1 cellular context compared by ENCODE assay signal in the genomic region with DNA sequence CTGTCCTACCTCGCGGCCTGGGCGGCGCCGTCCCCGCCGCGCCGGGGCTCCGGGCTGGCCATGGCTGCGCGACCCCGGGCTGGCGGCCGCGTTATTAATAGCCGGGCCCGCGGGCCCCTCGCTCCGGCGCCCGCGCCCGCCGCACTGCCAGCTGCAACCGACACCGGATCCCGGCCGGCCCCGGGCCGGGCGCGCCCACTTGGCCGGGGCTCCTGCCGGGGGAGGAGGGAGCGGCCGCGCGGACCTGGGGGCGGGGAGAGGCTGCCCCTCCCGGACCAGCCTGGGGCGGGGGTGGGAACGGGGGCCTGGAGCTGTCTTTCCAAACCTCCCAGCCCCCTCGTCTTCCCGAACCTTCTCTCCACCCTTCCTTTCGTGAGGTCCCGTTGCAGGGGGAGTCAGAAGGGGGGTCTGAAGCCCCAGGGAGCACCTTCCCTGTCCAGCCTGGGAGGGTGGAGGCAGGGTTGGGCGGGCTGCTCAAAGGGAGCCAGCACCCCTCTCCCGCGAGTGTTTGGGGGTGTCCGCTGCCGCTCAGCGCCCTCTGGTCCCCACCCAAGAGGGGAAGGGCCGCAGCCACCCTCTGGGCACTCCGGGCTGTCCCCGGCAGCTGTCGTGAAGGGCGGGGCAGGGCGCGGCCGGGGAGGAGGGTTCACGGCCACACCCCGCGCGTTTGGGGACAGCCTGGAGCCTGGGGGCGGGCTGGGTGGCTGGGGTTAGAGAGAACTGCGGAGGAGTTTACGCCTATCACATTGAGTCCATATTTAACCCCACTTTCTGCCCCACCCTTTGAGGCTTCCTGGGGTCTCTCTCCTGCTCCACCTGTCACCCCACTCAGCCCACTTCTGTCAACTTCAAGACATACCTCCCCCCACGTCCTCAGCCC.
TF ChIP-seq lines count a peak whose summit lies in the region.

Gene SYNC (minus strand): TSS at position 172 of the 880 bp plus-strand sequence. CDS start 110 bp downstream, at position 62.

TF ChIP-seq in K562, 482 proteins besides CTCF, POLR2A, EP300 and RAD21 (continued from another document and continues in another):
- TF ChIP-seq ZNF23 (CRISPR knock-in tag; IDR thresholded peaks at IDR 0.05) = no peak
- TF ChIP-seq, protein P1, sequence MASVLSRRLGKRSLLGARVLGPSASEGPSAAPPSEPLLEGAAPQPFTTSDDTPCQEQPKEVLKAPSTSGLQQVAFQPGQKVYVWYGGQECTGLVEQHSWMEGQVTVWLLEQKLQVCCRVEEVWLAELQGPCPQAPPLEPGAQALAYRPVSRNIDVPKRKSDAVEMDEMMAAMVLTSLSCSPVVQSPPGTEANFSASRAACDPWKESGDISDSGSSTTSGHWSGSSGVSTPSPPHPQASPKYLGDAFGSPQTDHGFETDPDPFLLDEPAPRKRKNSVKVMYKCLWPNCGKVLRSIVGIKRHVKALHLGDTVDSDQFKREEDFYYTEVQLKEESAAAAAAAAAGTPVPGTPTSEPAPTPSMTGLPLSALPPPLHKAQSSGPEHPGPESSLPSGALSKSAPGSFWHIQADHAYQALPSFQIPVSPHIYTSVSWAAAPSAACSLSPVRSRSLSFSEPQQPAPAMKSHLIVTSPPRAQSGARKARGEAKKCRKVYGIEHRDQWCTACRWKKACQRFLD (CRISPR knock-in tag; IDR thresholded peaks at IDR 0.05) = no peak
- TF ChIP-seq, protein P2, sequence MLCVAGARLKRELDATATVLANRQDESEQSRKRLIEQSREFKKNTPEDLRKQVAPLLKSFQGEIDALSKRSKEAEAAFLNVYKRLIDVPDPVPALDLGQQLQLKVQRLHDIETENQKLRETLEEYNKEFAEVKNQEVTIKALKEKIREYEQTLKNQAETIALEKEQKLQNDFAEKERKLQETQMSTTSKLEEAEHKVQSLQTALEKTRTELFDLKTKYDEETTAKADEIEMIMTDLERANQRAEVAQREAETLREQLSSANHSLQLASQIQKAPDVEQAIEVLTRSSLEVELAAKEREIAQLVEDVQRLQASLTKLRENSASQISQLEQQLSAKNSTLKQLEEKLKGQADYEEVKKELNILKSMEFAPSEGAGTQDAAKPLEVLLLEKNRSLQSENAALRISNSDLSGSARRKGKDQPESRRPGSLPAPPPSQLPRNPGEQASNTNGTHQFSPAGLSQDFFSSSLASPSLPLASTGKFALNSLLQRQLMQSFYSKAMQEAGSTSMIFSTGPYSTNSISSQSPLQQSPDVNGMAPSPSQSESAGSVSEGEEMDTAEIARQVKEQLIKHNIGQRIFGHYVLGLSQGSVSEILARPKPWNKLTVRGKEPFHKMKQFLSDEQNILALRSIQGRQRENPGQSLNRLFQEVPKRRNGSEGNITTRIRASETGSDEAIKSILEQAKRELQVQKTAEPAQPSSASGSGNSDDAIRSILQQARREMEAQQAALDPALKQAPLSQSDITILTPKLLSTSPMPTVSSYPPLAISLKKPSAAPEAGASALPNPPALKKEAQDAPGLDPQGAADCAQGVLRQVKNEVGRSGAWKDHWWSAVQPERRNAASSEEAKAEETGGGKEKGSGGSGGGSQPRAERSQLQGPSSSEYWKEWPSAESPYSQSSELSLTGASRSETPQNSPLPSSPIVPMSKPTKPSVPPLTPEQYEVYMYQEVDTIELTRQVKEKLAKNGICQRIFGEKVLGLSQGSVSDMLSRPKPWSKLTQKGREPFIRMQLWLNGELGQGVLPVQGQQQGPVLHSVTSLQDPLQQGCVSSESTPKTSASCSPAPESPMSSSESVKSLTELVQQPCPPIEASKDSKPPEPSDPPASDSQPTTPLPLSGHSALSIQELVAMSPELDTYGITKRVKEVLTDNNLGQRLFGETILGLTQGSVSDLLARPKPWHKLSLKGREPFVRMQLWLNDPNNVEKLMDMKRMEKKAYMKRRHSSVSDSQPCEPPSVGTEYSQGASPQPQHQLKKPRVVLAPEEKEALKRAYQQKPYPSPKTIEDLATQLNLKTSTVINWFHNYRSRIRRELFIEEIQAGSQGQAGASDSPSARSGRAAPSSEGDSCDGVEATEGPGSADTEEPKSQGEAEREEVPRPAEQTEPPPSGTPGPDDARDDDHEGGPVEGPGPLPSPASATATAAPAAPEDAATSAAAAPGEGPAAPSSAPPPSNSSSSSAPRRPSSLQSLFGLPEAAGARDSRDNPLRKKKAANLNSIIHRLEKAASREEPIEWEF (CRISPR knock-in tag; IDR thresholded peaks at IDR 0.05) = no peak
- no peak for TF ChIP-seq BRF1 (IDR thresholded peaks at IDR 0.05; ENCODE audit: borderline replicate concordance, extremely low read depth, insufficient read length)
- peak; percentile 15; the same call in 1 of the 2 replicates for TF ChIP-seq SMARCA4 (IDR thresholded peaks at IDR 0.05)
- TF ChIP-seq SIRT6 (IDR thresholded peaks at IDR 0.05; ENCODE audit: low read depth, low read length) = no peak
- no peak for TF ChIP-seq AFF4 (CRISPR knock-in tag; IDR thresholded peaks at IDR 0.05)
- no peak for TF ChIP-seq MEF2D (tag; conservative IDR thresholded peaks at IDR 0.05; ENCODE audit: low read depth)
- TF ChIP-seq, protein P3, sequence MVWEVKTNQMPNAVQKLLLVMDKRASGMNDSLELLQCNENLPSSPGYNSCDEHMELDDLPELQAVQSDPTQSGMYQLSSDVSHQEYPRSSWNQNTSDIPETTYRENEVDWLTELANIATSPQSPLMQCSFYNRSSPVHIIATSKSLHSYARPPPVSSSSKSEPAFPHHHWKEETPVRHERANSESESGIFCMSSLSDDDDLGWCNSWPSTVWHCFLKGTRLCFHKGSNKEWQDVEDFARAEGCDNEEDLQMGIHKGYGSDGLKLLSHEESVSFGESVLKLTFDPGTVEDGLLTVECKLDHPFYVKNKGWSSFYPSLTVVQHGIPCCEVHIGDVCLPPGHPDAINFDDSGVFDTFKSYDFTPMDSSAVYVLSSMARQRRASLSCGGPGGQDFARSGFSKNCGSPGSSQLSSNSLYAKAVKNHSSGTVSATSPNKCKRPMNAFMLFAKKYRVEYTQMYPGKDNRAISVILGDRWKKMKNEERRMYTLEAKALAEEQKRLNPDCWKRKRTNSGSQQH (CRISPR knock-in tag; IDR thresholded peaks at IDR 0.05) = no peak
- TF ChIP-seq HDAC2 (IDR thresholded peaks at IDR 0.05) = 0 out of 2 replicates have a peak, but pooled peaks have one; percentile 39
- no peak for TF ChIP-seq HINFP (tag; conservative IDR thresholded peaks at IDR 0.05; ENCODE audit: low read depth)
- no peak for TF ChIP-seq GTF2F1 (IDR thresholded peaks at IDR 0.05; ENCODE audit: low read depth, low read length)
- TF ChIP-seq YY1 (IDR thresholded peaks at IDR 0.05; ENCODE audit: borderline replicate concordance in 1 of 3, control insufficient read depth in 1 of 3, extremely low read depth in 1 of 3, insufficient read depth in 3 of 3, insufficient read length in 1 of 3, insufficient replicate concordance in 2 of 3, low read depth in 1 of 3, low read length in 2 of 3) = peak in 1 of 3 experiments; percentile 12
- TF ChIP-seq NR3C1 (CRISPR knock-in tag; IDR thresholded peaks at IDR 0.05) = no peak
- no peak for TF ChIP-seq ZKSCAN3 (CRISPR knock-in tag; IDR thresholded peaks at IDR 0.05)
- no peak for TF ChIP-seq ZKSCAN1 (IDR thresholded peaks at IDR 0.05; ENCODE audit: low read depth, low read length)
- TF ChIP-seq ZSCAN32 (CRISPR knock-in tag; IDR thresholded peaks at IDR 0.05) = no peak
- no peak for TF ChIP-seq SNRNP70 (optimal IDR thresholded peaks at IDR 0.05; ENCODE audit: low read depth, low read length)
- TF ChIP-seq CCAR2 (IDR thresholded peaks at IDR 0.05; ENCODE audit: low read depth, low read length) = no peak
- no peak for TF ChIP-seq KAT8 (IDR thresholded peaks at IDR 0.05; ENCODE audit: low read depth)
- TF ChIP-seq ZFP30 (CRISPR knock-in tag; IDR thresholded peaks at IDR 0.05; ENCODE audit: borderline replicate concordance) = no peak
- no peak for TF ChIP-seq ZNF282 (CRISPR knock-in tag; IDR thresholded peaks at IDR 0.05)
- TF ChIP-seq MAFF (IDR thresholded peaks at IDR 0.05; ENCODE audit: low read length) = no peak
- no peak for TF ChIP-seq SPI1 (IDR thresholded peaks at IDR 0.05; ENCODE audit: borderline replicate concordance, low read depth, low read length)
- no peak for TF ChIP-seq ZNF695 (CRISPR knock-in tag; IDR thresholded peaks at IDR 0.05)
- TF ChIP-seq RB1 (IDR thresholded peaks at IDR 0.05; ENCODE audit: low read depth) = peak; percentile 52
- TF ChIP-seq NR2F6 (CRISPR knock-in tag; IDR thresholded peaks at IDR 0.05) = no peak
- TF ChIP-seq, protein P4, sequence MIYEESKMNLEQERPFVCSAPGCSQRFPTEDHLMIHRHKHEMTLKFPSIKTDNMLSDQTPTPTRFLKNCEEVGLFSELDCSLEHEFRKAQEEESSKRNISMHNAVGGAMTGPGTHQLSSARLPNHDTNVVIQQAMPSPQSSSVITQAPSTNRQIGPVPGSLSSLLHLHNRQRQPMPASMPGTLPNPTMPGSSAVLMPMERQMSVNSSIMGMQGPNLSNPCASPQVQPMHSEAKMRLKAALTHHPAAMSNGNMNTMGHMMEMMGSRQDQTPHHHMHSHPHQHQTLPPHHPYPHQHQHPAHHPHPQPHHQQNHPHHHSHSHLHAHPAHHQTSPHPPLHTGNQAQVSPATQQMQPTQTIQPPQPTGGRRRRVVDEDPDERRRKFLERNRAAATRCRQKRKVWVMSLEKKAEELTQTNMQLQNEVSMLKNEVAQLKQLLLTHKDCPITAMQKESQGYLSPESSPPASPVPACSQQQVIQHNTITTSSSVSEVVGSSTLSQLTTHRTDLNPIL (CRISPR knock-in tag; IDR thresholded peaks at IDR 0.05) = no peak
- TF ChIP-seq CHD2 (IDR thresholded peaks at IDR 0.05; ENCODE audit: low read depth, low read length) = no peak
- TF ChIP-seq, protein P5, sequence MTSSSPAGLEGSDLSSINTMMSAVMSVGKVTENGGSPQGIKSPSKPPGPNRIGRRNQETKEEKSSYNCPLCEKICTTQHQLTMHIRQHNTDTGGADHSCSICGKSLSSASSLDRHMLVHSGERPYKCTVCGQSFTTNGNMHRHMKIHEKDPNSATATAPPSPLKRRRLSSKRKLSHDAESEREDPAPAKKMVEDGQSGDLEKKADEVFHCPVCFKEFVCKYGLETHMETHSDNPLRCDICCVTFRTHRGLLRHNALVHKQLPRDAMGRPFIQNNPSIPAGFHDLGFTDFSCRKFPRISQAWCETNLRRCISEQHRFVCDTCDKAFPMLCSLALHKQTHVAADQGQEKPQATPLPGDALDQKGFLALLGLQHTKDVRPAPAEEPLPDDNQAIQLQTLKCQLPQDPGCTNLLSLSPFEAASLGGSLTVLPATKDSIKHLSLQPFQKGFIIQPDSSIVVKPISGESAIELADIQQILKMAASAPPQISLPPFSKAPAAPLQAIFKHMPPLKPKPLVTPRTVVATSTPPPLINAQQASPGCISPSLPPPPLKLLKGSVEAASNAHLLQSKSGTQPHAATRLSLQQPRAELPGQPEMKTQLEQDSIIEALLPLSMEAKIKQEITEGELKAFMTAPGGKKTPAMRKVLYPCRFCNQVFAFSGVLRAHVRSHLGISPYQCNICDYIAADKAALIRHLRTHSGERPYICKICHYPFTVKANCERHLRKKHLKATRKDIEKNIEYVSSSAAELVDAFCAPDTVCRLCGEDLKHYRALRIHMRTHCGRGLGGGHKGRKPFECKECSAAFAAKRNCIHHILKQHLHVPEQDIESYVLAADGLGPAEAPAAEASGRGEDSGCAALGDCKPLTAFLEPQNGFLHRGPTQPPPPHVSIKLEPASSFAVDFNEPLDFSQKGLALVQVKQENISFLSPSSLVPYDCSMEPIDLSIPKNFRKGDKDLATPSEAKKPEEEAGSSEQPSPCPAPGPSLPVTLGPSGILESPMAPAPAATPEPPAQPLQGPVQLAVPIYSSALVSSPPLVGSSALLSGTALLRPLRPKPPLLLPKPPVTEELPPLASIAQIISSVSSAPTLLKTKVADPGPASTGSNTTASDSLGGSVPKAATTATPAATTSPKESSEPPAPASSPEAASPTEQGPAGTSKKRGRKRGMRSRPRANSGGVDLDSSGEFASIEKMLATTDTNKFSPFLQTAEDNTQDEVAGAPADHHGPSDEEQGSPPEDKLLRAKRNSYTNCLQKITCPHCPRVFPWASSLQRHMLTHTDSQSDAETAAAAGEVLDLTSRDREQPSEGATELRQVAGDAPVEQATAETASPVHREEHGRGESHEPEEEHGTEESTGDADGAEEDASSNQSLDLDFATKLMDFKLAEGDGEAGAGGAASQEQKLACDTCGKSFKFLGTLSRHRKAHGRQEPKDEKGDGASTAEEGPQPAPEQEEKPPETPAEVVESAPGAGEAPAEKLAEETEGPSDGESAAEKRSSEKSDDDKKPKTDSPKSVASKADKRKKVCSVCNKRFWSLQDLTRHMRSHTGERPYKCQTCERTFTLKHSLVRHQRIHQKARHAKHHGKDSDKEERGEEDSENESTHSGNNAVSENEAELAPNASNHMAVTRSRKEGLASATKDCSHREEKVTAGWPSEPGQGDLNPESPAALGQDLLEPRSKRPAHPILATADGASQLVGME (CRISPR knock-in tag; IDR thresholded peaks at IDR 0.05) = no peak
- TF ChIP-seq KDM1A (IDR thresholded peaks at IDR 0.05) = no peak
- no peak for TF ChIP-seq GABPA (tag; conservative IDR thresholded peaks at IDR 0.05; ENCODE audit: low read depth)
- no peak for TF ChIP-seq HNRNPH1 (optimal IDR thresholded peaks at IDR 0.05; ENCODE audit: low read depth, low read length)
- no peak for TF ChIP-seq ZNF436 (CRISPR knock-in tag; IDR thresholded peaks at IDR 0.05)
- no peak for TF ChIP-seq TRIM28 (IDR thresholded peaks at IDR 0.05)
